Comparison of ENCODE assay signal across 2 cellular contexts in genomic region chr3:124413989-124414598, GRCh38.
TF ChIP-seq lines count a peak whose summit lies in the region.

No MANE protein-coding gene starts in this region.

TF ChIP-seq in liver, 16 proteins besides CTCF, POLR2A, EP300 and RAD21 (continued from another document):
- TF ChIP-seq REST (IDR thresholded peaks at IDR 0.05): no peak
- TF ChIP-seq GABPA (IDR thresholded peaks at IDR 0.05 in 1 of 2, conservative IDR thresholded peaks at IDR 0.05 in 1 of 2): no peak
- TF ChIP-seq ATF3 (IDR thresholded peaks at IDR 0.05): no peak
- no peak for TF ChIP-seq MAX (IDR thresholded peaks at IDR 0.05)
- TF ChIP-seq NR2F2 (IDR thresholded peaks at IDR 0.05): no peak
- TF ChIP-seq FOXA1 (IDR thresholded peaks at IDR 0.05): no peak
- peak; percentile 41 for TF ChIP-seq YY1 (IDR thresholded peaks at IDR 0.05)
- TF ChIP-seq JUND (IDR thresholded peaks at IDR 0.05): no peak
- no peak for TF ChIP-seq EGR1 (IDR thresholded peaks at IDR 0.05; ENCODE audit: low read depth in 2 of 2)
- peak in 1 of 2 donors; percentile 16 for TF ChIP-seq RXRA (IDR thresholded peaks at IDR 0.05)
- no peak for TF ChIP-seq ZBTB33 (IDR thresholded peaks at IDR 0.05)

TF ChIP-seq in HepG2, 621 proteins besides CTCF, POLR2A, EP300 and RAD21 (continued from another document):
- no peak for TF ChIP-seq ZNF740 (CRISPR knock-in tag; IDR thresholded peaks at IDR 0.05)
- no peak for TF ChIP-seq MYPOP (CRISPR knock-in tag; IDR thresholded peaks at IDR 0.05)
- TF ChIP-seq FOXC1 (CRISPR knock-in tag; IDR thresholded peaks at IDR 0.05; ENCODE audit: borderline replicate concordance): no peak
- no peak for TF ChIP-seq ZNF674 (CRISPR knock-in tag; IDR thresholded peaks at IDR 0.05; ENCODE audit: low read depth)
- TF ChIP-seq HOXA5 (CRISPR knock-in tag; IDR thresholded peaks at IDR 0.05): no peak
- no peak for TF ChIP-seq NCOR1 (IDR thresholded peaks at IDR 0.05; ENCODE audit: borderline replicate concordance, low read length)
- TF ChIP-seq NR2F6 (IDR thresholded peaks at IDR 0.05): no peak
- no peak for TF ChIP-seq NR2F6 (CRISPR knock-in tag; IDR thresholded peaks at IDR 0.05)
